In the genomic region with DNA sequence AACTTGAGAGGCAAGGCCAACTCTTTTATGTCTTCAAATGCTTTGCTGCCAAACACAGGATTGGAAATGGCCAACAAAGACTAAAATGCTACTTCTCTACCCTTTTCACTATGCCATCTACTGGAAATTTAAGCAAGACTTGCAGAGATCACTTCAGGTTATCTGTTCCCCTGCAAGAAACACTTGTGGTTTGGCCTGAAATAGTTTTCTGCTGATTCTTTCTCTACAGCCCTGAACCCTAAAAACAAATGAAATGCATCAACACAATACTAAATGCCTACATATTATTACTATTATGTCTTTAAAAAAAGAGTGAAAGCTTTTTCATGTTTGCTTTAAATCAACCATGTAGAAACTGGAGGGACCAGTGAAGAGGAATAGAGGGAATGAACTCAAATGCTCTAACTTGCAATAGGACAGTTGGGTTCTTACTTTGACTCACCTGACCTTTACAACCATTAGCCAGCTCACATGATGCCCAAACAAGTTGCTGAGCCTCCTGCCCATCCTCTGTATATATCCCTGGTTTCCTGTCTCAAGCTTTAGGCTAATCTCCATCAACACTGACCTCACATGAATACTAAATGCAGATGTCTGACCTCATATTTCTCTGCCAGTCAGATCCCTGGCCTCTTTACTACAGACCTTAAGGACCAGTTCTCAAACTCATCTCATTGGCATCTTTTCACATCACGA, we compare ENCODE assay signal across 1 cellular context.
TF ChIP-seq lines count a peak whose summit lies in the region.

No MANE protein-coding gene starts in this region.

TF ChIP-seq in K562, 482 proteins besides CTCF, POLR2A, EP300 and RAD21 (continued from another document):
- TF ChIP-seq MBD1 (CRISPR knock-in tag; IDR thresholded peaks at IDR 0.05) (no peak), ETV5 (CRISPR knock-in tag; IDR thresholded peaks at IDR 0.05; ENCODE audit: low read depth) (no peak), HDAC8 (tag; IDR thresholded peaks at IDR 0.05) (no peak), RFX1 (IDR thresholded peaks at IDR 0.05) (no peak), RFX7 (CRISPR knock-in tag; IDR thresholded peaks at IDR 0.05) (no peak), MTA2 (IDR thresholded peaks at IDR 0.05; ENCODE audit: low read depth) (0 out of 2 replicates have a peak, but pooled peaks have one; percentile 11), POLR2G (IDR thresholded peaks at IDR 0.05; ENCODE audit: low read depth, low read length) (no peak), BRD9 (IDR thresholded peaks at IDR 0.05; ENCODE audit: low read depth, partially characterized antibody) (no peak), ZBTB5 (IDR thresholded peaks at IDR 0.05) (no peak), ATF2 (CRISPR knock-in tag; IDR thresholded peaks at IDR 0.05) (no peak), ZNF146 (CRISPR knock-in tag; IDR thresholded peaks at IDR 0.05; ENCODE audit: unreplicated experiment) (no peak), NELFE (IDR thresholded peaks at IDR 0.05; ENCODE audit: insufficient read depth, insufficient read length) (no peak), IRF2 (CRISPR knock-in tag; IDR thresholded peaks at IDR 0.05) (no peak), SNIP1 (IDR thresholded peaks at IDR 0.05; ENCODE audit: low read depth) (no peak), XRCC4 (IDR thresholded peaks at IDR 0.05; ENCODE audit: extremely low read depth, insufficient read depth, insufficient read length) (no peak), ELF4 (CRISPR knock-in tag; IDR thresholded peaks at IDR 0.05) (no peak), CBX8 (IDR thresholded peaks at IDR 0.05; ENCODE audit: borderline replicate concordance, extremely low read depth, low read depth, low read length, poor library complexity, severe bottlenecking) (no peak), KLF10 (CRISPR knock-in tag; IDR thresholded peaks at IDR 0.05) (no peak), FOXM1 (IDR thresholded peaks at IDR 0.05; ENCODE audit: low read depth) (no peak), FOXM1 (CRISPR knock-in tag; IDR thresholded peaks at IDR 0.05; ENCODE audit: low read depth) (no peak), ESRRB (CRISPR knock-in tag; IDR thresholded peaks at IDR 0.05; ENCODE audit: borderline replicate concordance) (no peak), ZNF778 (CRISPR knock-in tag; IDR thresholded peaks at IDR 0.05) (no peak), CEBPG (CRISPR knock-in tag; IDR thresholded peaks at IDR 0.05) (peak; percentile 34; the same call in 1 of the 2 replicates), CEBPG (tag; conservative IDR thresholded peaks at IDR 0.05 in 1 of 2, IDR thresholded peaks at IDR 0.05 in 1 of 2) (no peak), ZNF239 (CRISPR knock-in tag; IDR thresholded peaks at IDR 0.05) (no peak), FOSL1 (tag; conservative IDR thresholded peaks at IDR 0.05) (peak; percentile 90), MLLT1 (IDR thresholded peaks at IDR 0.05) (0 out of 4 replicates have a peak, but pooled peaks of 1 of the 2 experiments have one; percentile 38), CC2D1A (IDR thresholded peaks at IDR 0.05) (no peak), STAT5A (IDR thresholded peaks at IDR 0.05; ENCODE audit: borderline replicate concordance, low read length) (no peak), HDAC6 (IDR thresholded peaks at IDR 0.05; ENCODE audit: low read depth, low read length) (no peak)
- TF ChIP-seq, protein P1, sequence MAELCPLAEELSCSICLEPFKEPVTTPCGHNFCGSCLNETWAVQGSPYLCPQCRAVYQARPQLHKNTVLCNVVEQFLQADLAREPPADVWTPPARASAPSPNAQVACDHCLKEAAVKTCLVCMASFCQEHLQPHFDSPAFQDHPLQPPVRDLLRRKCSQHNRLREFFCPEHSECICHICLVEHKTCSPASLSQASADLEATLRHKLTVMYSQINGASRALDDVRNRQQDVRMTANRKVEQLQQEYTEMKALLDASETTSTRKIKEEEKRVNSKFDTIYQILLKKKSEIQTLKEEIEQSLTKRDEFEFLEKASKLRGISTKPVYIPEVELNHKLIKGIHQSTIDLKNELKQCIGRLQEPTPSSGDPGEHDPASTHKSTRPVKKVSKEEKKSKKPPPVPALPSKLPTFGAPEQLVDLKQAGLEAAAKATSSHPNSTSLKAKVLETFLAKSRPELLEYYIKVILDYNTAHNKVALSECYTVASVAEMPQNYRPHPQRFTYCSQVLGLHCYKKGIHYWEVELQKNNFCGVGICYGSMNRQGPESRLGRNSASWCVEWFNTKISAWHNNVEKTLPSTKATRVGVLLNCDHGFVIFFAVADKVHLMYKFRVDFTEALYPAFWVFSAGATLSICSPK (IDR thresholded peaks at IDR 0.05; ENCODE audit: borderline replicate concordance) = no peak
- TF ChIP-seq, protein P2, sequence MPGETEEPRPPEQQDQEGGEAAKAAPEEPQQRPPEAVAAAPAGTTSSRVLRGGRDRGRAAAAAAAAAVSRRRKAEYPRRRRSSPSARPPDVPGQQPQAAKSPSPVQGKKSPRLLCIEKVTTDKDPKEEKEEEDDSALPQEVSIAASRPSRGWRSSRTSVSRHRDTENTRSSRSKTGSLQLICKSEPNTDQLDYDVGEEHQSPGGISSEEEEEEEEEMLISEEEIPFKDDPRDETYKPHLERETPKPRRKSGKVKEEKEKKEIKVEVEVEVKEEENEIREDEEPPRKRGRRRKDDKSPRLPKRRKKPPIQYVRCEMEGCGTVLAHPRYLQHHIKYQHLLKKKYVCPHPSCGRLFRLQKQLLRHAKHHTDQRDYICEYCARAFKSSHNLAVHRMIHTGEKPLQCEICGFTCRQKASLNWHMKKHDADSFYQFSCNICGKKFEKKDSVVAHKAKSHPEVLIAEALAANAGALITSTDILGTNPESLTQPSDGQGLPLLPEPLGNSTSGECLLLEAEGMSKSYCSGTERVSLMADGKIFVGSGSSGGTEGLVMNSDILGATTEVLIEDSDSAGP (CRISPR knock-in tag; IDR thresholded peaks at IDR 0.05) = no peak
- TF ChIP-seq, protein P3, sequence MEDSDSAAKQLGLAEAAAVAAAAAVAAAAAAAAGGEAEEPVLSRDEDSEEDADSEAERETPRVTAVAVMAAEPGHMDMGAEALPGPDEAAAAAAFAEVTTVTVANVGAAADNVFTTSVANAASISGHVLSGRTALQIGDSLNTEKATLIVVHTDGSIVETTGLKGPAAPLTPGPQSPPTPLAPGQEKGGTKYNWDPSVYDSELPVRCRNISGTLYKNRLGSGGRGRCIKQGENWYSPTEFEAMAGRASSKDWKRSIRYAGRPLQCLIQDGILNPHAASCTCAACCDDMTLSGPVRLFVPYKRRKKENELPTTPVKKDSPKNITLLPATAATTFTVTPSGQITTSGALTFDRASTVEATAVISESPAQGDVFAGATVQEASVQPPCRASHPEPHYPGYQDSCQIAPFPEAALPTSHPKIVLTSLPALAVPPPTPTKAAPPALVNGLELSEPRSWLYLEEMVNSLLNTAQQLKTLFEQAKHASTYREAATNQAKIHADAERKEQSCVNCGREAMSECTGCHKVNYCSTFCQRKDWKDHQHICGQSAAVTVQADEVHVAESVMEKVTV (CRISPR knock-in tag; IDR thresholded peaks at IDR 0.05) = no peak
- TF ChIP-seq, protein P4, sequence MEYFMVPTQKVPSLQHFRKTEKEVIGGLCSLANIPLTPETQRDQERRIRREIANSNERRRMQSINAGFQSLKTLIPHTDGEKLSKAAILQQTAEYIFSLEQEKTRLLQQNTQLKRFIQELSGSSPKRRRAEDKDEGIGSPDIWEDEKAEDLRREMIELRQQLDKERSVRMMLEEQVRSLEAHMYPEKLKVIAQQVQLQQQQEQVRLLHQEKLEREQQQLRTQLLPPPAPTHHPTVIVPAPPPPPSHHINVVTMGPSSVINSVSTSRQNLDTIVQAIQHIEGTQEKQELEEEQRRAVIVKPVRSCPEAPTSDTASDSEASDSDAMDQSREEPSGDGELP (CRISPR knock-in tag; IDR thresholded peaks at IDR 0.05; ENCODE audit: borderline replicate concordance) = no peak
- TF ChIP-seq, protein P5, sequence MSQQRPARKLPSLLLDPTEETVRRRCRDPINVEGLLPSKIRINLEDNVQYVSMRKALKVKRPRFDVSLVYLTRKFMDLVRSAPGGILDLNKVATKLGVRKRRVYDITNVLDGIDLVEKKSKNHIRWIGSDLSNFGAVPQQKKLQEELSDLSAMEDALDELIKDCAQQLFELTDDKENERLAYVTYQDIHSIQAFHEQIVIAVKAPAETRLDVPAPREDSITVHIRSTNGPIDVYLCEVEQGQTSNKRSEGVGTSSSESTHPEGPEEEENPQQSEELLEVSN (IDR thresholded peaks at IDR 0.05; ENCODE audit: borderline replicate concordance in 1 of 2, extremely low read depth in 1 of 2, insufficient read depth in 1 of 2, insufficient read length in 1 of 2, low read depth in 1 of 2, low read length in 1 of 2, poor library complexity in 1 of 2, severe bottlenecking in 1 of 2) = no peak
